8 cellular contexts compared by ENCODE assay signal in genomic region chr9:76643399-76644117, GRCh38.
DNase-seq lines count a peak whose midpoint lies in the region; ATAC-seq and TF ChIP-seq lines count a peak whose summit lies in the region.

No MANE protein-coding gene starts in this region.

- peak overlapping the region in 2 of 4 donors; percentile 40 to 41 for H3K27ac ChIP-seq in esophagus squamous epithelium

- 68 to 69% methylated on average over 5 to 6 of the region's 6 CpGs for WGBS in esophagus squamous epithelium, 2 donors

- intact Hi-C loops in left cardiac atrium (cut with DNase I) (no loop called here), esophagus squamous epithelium (cut with DNase I) (no loop called here)

- no peak for TF ChIP-seq POLR2A in esophagus squamous epithelium (IDR thresholded peaks at IDR 0.05)

- DNase-seq in GM12865 (ENCODE audit: low read depth) (peak; percentile 54), left cardiac atrium (no peak), DMS53 (lab: John Stamatoyannopoulos, UW) (no peak), HEK293T (ENCODE audit: extremely low spot score) (no peak), esophagus squamous epithelium (lab: John Stamatoyannopoulos, UW) (no peak), hepatic stellate cell (ENCODE audit: low spot score) (no peak)

- ATAC-seq in GM21390 (IDR thresholded peaks at IDR 0.05; ENCODE audit: unreplicated experiment) (peak; percentile 99), HG03280 (IDR thresholded peaks at IDR 0.05; ENCODE audit: unreplicated experiment) (peak; percentile 94), left cardiac atrium (peak; percentile 47 to 73)

- no peaks in the 10 kb centered on the region for H3K9me3 ChIP-seq in esophagus squamous epithelium

- no peaks in the 10 kb centered on the region for H3K27me3 ChIP-seq in esophagus squamous epithelium

- CTCF ChIA-PET in HEK293T (lab: Yijun Ruan, JAX): no interaction called here

- H3K4me3 ChIP-seq in GM12865 (ENCODE audit: low read depth, low read length): no peak overlapping the region
- no peak overlapping the region for H3K4me3 ChIP-seq in esophagus squamous epithelium

- TF ChIP-seq CTCF in GM12865 (IDR thresholded peaks at IDR 0.05; ENCODE audit: insufficient read depth, low read depth, low read length, missing control alignments): no peak
- TF ChIP-seq CTCF in esophagus squamous epithelium (IDR thresholded peaks at IDR 0.05): no peak

- no peaks in the 10 kb centered on the region for H3K36me3 ChIP-seq in esophagus squamous epithelium

- H3K4me1 ChIP-seq in esophagus squamous epithelium: peaks cover 0 to 8% (median 0%) of the 10 kb centered on the region in 3 donors

- POLR2A ChIA-PET in HEK293T (lab: Yijun Ruan, JAX): no interaction called here

TF ChIP-seq in HEK293T, 16 proteins besides CTCF, POLR2A, EP300 and RAD21:
- no peak for TF ChIP-seq L3MBTL2 (conservative IDR thresholded peaks at IDR 0.05)
- TF ChIP-seq TARDBP (IDR thresholded peaks at IDR 0.05): no peak
- no peak for TF ChIP-seq SP1 (IDR thresholded peaks at IDR 0.05)
- no peak for TF ChIP-seq PKNOX1 (IDR thresholded peaks at IDR 0.05)
- TF ChIP-seq HDGF (IDR thresholded peaks at IDR 0.05; ENCODE audit: borderline replicate concordance): no peak
- TF ChIP-seq FOXA1 (IDR thresholded peaks at IDR 0.05): no peak
- no peak for TF ChIP-seq SUZ12 (IDR thresholded peaks at IDR 0.05)
TF ChIP-seq in HEK293T: peak in this region for 0.
